ENCODE assay signal across 10 cellular contexts in the genomic region with DNA sequence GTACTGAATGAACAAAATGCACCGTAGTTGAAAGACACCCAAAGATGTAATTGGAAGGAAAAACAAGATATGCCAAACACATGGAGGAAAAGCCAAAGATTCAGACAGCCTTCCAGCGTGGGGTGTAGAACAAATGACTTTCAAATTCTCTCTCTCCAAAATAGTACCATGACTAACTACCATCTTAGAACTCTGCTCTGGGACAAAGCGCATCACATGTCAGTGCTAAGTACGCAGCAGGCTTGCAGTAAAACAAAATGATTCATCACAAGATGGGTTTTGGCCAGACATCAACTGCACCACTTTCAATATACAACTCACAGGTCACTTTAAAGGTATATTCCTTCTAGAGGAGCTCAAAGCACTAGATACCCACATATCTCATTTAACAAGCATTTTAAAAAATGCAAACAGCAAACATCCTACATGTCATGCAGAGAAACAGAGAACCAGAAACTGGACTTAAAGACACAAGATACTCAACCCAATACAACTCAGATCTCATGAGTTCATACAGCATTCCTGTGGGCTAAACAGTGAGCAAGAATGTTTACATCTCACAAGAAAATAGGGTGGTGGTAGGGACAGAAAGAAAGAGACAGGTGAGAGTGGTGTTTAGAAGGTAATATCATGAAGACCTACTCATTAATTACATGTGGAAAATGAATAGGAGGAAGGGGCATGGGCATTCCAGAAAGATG.
A peak's percentile ranks its signal among the peaks of the same experiment; 100 is the strongest.
DNase-seq lines count a peak whose midpoint lies in the region; ATAC-seq, FAIRE-seq and TF ChIP-seq lines count a peak whose summit lies in the region.
"Had no signal": no experiment of that assay in that cellular context is flagged by ENCODE, and none has a peak within 500 bp of the region (broad histone marks: within the 10 kb centered on the region; RNA-seq: fewer than 3 reads in every experiment).

No MANE protein-coding gene starts in this region.

- H3K27ac ChIP-seq in esophagus muscularis mucosa (replicated peaks in 1 of 4) (peak overlapping the region; percentile 21 to 64 (median 45)), prostate gland (no peak overlapping the region)
- H3K27ac ChIP-seq: parathyroid adenoma had no signal

- FAIRE-seq in RCC 7860 (lab: Jason Lieb, UNC) = peak; percentile 82

- no peaks in the 10 kb centered on the region for H3K27me3 ChIP-seq in esophagus muscularis mucosa
- H3K27me3 ChIP-seq in prostate gland (replicated peaks; ENCODE audit: insufficient read depth) = no peaks in the 10 kb centered on the region

- DNase-seq in GM03348 (ENCODE audit: low spot score) (peak; percentile 80), RCC 7860 (ENCODE audit: low spot score) (peak; percentile 52), esophagus muscularis mucosa (ENCODE audit: extremely low spot score) (no peak), prostate gland (ENCODE audit: low spot score) (peak; percentile 40), SIG-M5 treated with dmso at 0.1 percent for 504 hours (lab: John Stamatoyannopoulos, UW; ENCODE audit: unreplicated experiment) (no peak)
- DNase-seq: activated naive CD4-positive, alpha-beta T cell treated with Interleukin-2 at 50 U/mL for 16 hours had no signal

- no peak for ATAC-seq in HG03108 (IDR thresholded peaks at IDR 0.05; ENCODE audit: unreplicated experiment)
- no peak for ATAC-seq in GM21447 (IDR thresholded peaks at IDR 0.05; ENCODE audit: unreplicated experiment)
- no peak for ATAC-seq in GM19397 (IDR thresholded peaks at IDR 0.05; ENCODE audit: unreplicated experiment)

- H3K36me3 ChIP-seq in esophagus muscularis mucosa = no peaks in the 10 kb centered on the region
- no peaks in the 10 kb centered on the region for H3K36me3 ChIP-seq in prostate gland

- 54% methylated on average over 4 of the region's 4 CpGs for WGBS in esophagus muscularis mucosa
- WGBS in prostate gland = 30% methylated on average over 4 of the region's 4 CpGs

- no peak for TF ChIP-seq CTCF in esophagus muscularis mucosa (IDR thresholded peaks at IDR 0.05)
- no peak for TF ChIP-seq CTCF in prostate gland (IDR thresholded peaks at IDR 0.05)

- H3K9me3 ChIP-seq in esophagus muscularis mucosa (no peaks in the 10 kb centered on the region), prostate gland (no peaks in the 10 kb centered on the region)

- H3K4me1 ChIP-seq in esophagus muscularis mucosa (peaks cover 48 to 61% (median 55%) of the 10 kb centered on the region in 4 donors), prostate gland (replicated peaks) (no peaks in the 10 kb centered on the region)
- H3K4me1 ChIP-seq: parathyroid adenoma had no signal

- intact Hi-C loops in esophagus muscularis mucosa (cut with DNase I) (no loop called here), prostate gland (cut with DNase I) (no loop called here)

- H3K4me3 ChIP-seq in esophagus muscularis mucosa = no peak overlapping the region
- H3K4me3 ChIP-seq in prostate gland = no peak overlapping the region

- TF ChIP-seq POLR2A in esophagus muscularis mucosa (IDR thresholded peaks at IDR 0.05; ENCODE audit: low read depth) (no peak), prostate gland (IDR thresholded peaks at IDR 0.05) (peak; percentile 19)

- TF ChIP-seq EP300 in esophagus muscularis mucosa (IDR thresholded peaks at IDR 0.05) = peak; percentile 23

Comparison
In these comparisons a context has a peak if more than half of its experiments do, and no peak if none do; other contexts are left out.
1. DNase-seq: peak in GM03348 (single experiment), RCC 7860 (single experiment) and prostate gland (single experiment); none in esophagus muscularis mucosa (single experiment) and SIG-M5 treated with dmso at 0.1 percent for 504 hours (single experiment).
2. H3K27ac ChIP-seq: peak in esophagus muscularis mucosa (4 of 4); none in prostate gland (0 of 2).